Comparison of ENCODE assay signal across 1 cellular context in the genomic region with DNA sequence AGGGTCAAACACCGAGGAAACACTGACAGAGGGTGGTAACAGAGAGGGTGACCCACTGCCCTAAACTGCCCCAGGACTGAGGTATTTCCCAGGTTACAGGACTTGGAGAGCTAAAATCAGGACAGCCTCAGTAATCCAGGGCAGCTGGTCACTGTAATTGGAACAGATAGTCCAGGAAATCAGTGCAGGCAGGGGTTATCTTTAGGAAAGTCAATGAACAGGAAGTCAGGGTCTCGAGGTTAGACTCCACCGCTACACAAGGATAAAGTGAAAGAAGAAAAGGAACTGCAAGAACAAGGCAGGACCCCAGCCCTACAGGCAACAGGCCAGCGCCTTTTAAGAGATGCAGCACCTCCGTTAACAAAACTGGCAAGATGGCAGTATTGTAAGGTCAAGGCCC.
TF ChIP-seq lines count a peak whose summit lies in the region.

No MANE protein-coding gene starts in this region.

TF ChIP-seq in HepG2, 621 proteins besides CTCF, POLR2A, EP300 and RAD21 (continued from another document):
- TF ChIP-seq ZSCAN31 (CRISPR knock-in tag; IDR thresholded peaks at IDR 0.05; ENCODE audit: low read depth) (no peak), ZFP37 (CRISPR knock-in tag; IDR thresholded peaks at IDR 0.05; ENCODE audit: borderline replicate concordance) (no peak), PPARG (CRISPR knock-in tag; conservative IDR thresholded peaks at IDR 0.05) (no peak), ZNF430 (CRISPR knock-in tag; IDR thresholded peaks at IDR 0.05) (no peak), ARNTL (CRISPR knock-in tag; IDR thresholded peaks at IDR 0.05) (no peak)
- TF ChIP-seq, protein P1, sequence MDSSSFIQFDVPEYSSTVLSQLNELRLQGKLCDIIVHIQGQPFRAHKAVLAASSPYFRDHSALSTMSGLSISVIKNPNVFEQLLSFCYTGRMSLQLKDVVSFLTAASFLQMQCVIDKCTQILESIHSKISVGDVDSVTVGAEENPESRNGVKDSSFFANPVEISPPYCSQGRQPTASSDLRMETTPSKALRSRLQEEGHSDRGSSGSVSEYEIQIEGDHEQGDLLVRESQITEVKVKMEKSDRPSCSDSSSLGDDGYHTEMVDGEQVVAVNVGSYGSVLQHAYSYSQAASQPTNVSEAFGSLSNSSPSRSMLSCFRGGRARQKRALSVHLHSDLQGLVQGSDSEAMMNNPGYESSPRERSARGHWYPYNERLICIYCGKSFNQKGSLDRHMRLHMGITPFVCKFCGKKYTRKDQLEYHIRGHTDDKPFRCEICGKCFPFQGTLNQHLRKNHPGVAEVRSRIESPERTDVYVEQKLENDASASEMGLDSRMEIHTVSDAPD (CRISPR knock-in tag; IDR thresholded peaks at IDR 0.05) = no peak
- TF ChIP-seq, protein P2, sequence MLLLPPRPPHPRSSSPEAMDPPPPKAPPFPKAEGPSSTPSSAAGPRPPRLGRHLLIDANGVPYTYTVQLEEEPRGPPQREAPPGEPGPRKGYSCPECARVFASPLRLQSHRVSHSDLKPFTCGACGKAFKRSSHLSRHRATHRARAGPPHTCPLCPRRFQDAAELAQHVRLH (CRISPR knock-in tag; IDR thresholded peaks at IDR 0.05; ENCODE audit: borderline replicate concordance, low read depth) = no peak
